ENCODE assay signal across 18 cellular contexts in genomic region chr18:36264283-36264682, GRCh38. TPM values are rescaled to one million over a fixed set of nuclear protein-coding genes. Genes with fewer than 3 reads are reported as not detected.
"Had no signal": no experiment of that assay in that cellular context is flagged by ENCODE, and none has a peak within 500 bp of the region (broad histone marks: within the 10 kb centered on the region; RNA-seq: fewer than 3 reads in every experiment).

No MANE protein-coding gene starts in this region.

- H3K4me1 ChIP-seq: prostate gland, right lobe of liver, uterus had no signal

- ATAC-seq: heart right ventricle; mucosa of descending colon; naive thymus-derived CD8-positive, alpha-beta T cell; right lobe of liver; stimulated activated naive B cell treated with anti-CD40 and anti-IgM and Interleukin-4, amounts not matched to agents 10 μg/mL and 1 μg/mL and 100 μg/mL, for 72 hours; stimulated activated naive CD8-positive, alpha-beta T cell treated with anti-CD3 and anti-CD28 coated beads, Interleukin-15, amount 100 ng/mL, for 72 hours had no signal

- H3K27ac ChIP-seq: coronary artery, heart right ventricle, parathyroid adenoma, prostate gland, right lobe of liver, thoracic aorta, uterus had no signal

- H3K9me3 ChIP-seq: heart right ventricle, mucosa of descending colon, prostate gland, right lobe of liver, thoracic aorta, uterus had no signal

- DNase-seq: effector CD4-positive, alpha-beta T cell; endodermal cell; heart right ventricle; hypothalamus; kidney glomerular epithelial cell; mammary epithelial cell; mucosa of descending colon; naive thymus-derived CD8-positive, alpha-beta T cell; right lobe of liver; stimulated activated CD4-positive, alpha-beta T cell treated with anti-CD3 and anti-CD28 coated beads, Interleukin-2, amount 100 ng/mL, for 24 hours; stimulated activated CD4-positive, alpha-beta T cell treated with anti-CD3 and anti-CD28 coated beads, Interleukin-4, amount 100 ng/mL, for 4 hours; stimulated activated naive B cell treated with anti-CD40 and anti-IgM and Interleukin-4, amounts not matched to agents 10 μg/mL and 1 μg/mL and 100 μg/mL, for 72 hours; stimulated activated naive CD8-positive, alpha-beta T cell treated with anti-CD3 and anti-CD28 coated beads, Interleukin-15, amount 100 ng/mL, for 72 hours; uterus had no signal

- H3K36me3 ChIP-seq: heart right ventricle, prostate gland, thoracic aorta, uterus had no signal

- H3K4me3 ChIP-seq: coronary artery, heart right ventricle, mucosa of descending colon, prostate gland, right lobe of liver, thoracic aorta, uterus had no signal

- H3K27me3 ChIP-seq: heart right ventricle, right lobe of liver, uterus had no signal

RNA-seq across cellular contexts. Expression of gene FHOD3, which starts 33.2 kb away (rescaled TPM):
- total RNA-seq: naive thymus-derived CD8-positive, alpha-beta T cell had no signal
